In the genomic region with DNA sequence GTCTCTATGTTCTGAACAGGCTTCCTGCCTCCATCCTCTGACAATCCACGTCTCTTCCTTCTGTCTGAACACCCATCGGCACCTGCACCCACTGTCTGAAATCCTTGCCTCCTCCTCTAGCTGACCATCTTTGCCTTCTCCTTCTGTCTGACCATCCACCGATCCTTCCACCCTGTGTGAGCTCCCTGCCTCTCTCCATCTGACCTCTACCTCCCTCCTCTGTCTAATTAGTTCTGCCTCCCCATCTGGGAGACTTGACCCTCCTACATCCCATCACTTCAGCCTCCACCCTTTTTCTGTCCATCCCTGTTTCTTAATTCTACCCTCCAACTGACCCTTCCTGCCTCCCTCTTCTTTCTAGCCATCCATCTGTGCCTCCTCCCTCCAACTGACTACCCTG, we compare ENCODE assay signal across 18 cellular contexts. TPM values are rescaled to one million over a fixed set of nuclear protein-coding genes. Genes with fewer than 3 reads are reported as not detected.
DNase-seq lines count a peak whose midpoint lies in the region; ATAC-seq, FAIRE-seq and TF ChIP-seq lines count a peak whose summit lies in the region.
"Had no signal": no experiment of that assay in that cellular context is flagged by ENCODE, and none has a peak within 500 bp of the region (broad histone marks: within the 10 kb centered on the region; RNA-seq: fewer than 3 reads in every experiment).

No MANE protein-coding gene starts in this region.

- TF ChIP-seq CTCF in K562 (IDR thresholded peaks at IDR 0.05 in 2 of 3, conservative IDR thresholded peaks at IDR 0.05 in 1 of 3; ENCODE audit: insufficient read depth in 2 of 3, low read depth in 1 of 3, low read length in 3 of 3) = no peak
- TF ChIP-seq CTCF in omental fat pad (IDR thresholded peaks at IDR 0.05) = no peak
- TF ChIP-seq CTCF in foreskin keratinocyte (conservative IDR thresholded peaks at IDR 0.05) = no peak

- no peaks in the 10 kb centered on the region for H3K9me3 ChIP-seq in K562 (replicated peaks; ENCODE audit: control insufficient read depth, insufficient read depth, low read depth, low read length)
- H3K9me3 ChIP-seq: A549, BE2C, Caco-2 had no signal

- CTCF ChIA-PET in K562 (lab: Yijun Ruan, JAX; ENCODE audit: low intra/inter-chr PET ratio) = no interaction called here

- no TSS peak for BruUV-seq in K562 (replicated peaks; lab: Mats Ljungman, UMichigan)

- peaks cover 56% of the 10 kb centered on the region for H3K36me3 ChIP-seq in K562 (ENCODE audit: control insufficient read depth, insufficient read depth, low read length)
- H3K36me3 ChIP-seq: BE2C had no signal

- peaks cover 0 to 6% of the 10 kb centered on the region in 2 experiments; a peak in 3 of 5 replicates for H3K4me1 ChIP-seq in K562 (replicated peaks in 1 of 2; ENCODE audit: control insufficient read depth in 2 of 2, insufficient read depth in 2 of 2, low read length in 2 of 2)
- H3K4me1 ChIP-seq in foreskin keratinocyte = peaks cover 13% of the 10 kb centered on the region
- H3K4me1 ChIP-seq: A549, BE2C, Caco-2 had no signal

- no peaks in the 10 kb centered on the region for H3K9me3 Mint-ChIP-seq in activated T-cell treated with anti-CD3 and anti-CD28 coated beads, Interleukin-2, amount 50 U/mL, for 72 hours
- no peaks in the 10 kb centered on the region for H3K9me3 Mint-ChIP-seq in activated T-cell treated with anti-CD3 and anti-CD28 coated beads, Interleukin-2, amount 50 U/mL, for 4 hours
- no peaks in the 10 kb centered on the region for H3K9me3 Mint-ChIP-seq in stimulated activated naive CD8-positive, alpha-beta T cell treated with anti-CD3 and anti-CD28 coated beads, Interleukin-15, amount 100 ng/mL, for 72 hours
- H3K9me3 Mint-ChIP-seq: CD8-positive, alpha-beta memory T cell; GM23338 had no signal

- H2AFZ ChIP-seq in K562 (ENCODE audit: low read depth, low read length) = no peak overlapping the region
- H2AFZ ChIP-seq: GM23338 had no signal

- H3K27ac Mint-ChIP-seq in activated T-cell treated with anti-CD3 and anti-CD28 coated beads, Interleukin-2, amount 50 U/mL, for 72 hours = peak overlapping the region; percentile 87
- H3K27ac Mint-ChIP-seq in stimulated activated naive CD8-positive, alpha-beta T cell treated with anti-CD3 and anti-CD28 coated beads, Interleukin-15, amount 100 ng/mL, for 72 hours = peak overlapping the region; percentile 87 to 91
- H3K27ac Mint-ChIP-seq: GM23338 had no signal

- no peak overlapping the region for H3K27ac ChIP-seq in K562 (ENCODE audit: extremely low read depth, low read depth, low read length)
- H3K27ac ChIP-seq in foreskin keratinocyte = no peak overlapping the region
- H3K27ac ChIP-seq: A549, C4-2B had no signal

- 100% methylated on average over 2 of the region's 3 CpGs for WGBS in K562 (ENCODE audit: insufficient coverage, low coverage, missing lambda C conversion rate)

- no peak for TF ChIP-seq EP300 in K562 (IDR thresholded peaks at IDR 0.05; ENCODE audit: low read length)

- POLR2A ChIA-PET in K562 (lab: Yijun Ruan, JAX) = no interaction called here

- no peak for ATAC-seq in activated T-cell treated with anti-CD3 and anti-CD28 coated beads, Interleukin-2, amount 50 U/mL, for 72 hours (replicated peaks in 1 of 2)
- no peak for ATAC-seq in activated T-cell treated with anti-CD3 and anti-CD28 coated beads, Interleukin-2, amount 50 U/mL, for 4 hours
- no peak for ATAC-seq in stimulated activated naive CD8-positive, alpha-beta T cell treated with anti-CD3 and anti-CD28 coated beads, Interleukin-15, amount 100 ng/mL, for 72 hours
- ATAC-seq in stimulated activated naive CD8-positive, alpha-beta T cell treated with anti-CD3 and anti-CD28 coated beads, Interleukin-15, Interleukin-2, amounts not matched to agents 100 U/mL and 50 U/mL, for 24 hours = no peak
- ATAC-seq in K562 (no peak), omental fat pad (ENCODE audit: low FRiP score) (no peak), foreskin keratinocyte (no peak)
- ATAC-seq: A549, GM23338 had no signal

- H3K79me2 ChIP-seq in K562 (ENCODE audit: control insufficient read depth, insufficient read depth, low read length) = peaks cover 13% of the 10 kb centered on the region

- H3K9me1 ChIP-seq in K562 (ENCODE audit: control insufficient read depth, insufficient read depth, low read length) = no peaks in the 10 kb centered on the region

- H4K20me1 ChIP-seq in K562 (replicated peaks; ENCODE audit: control insufficient read depth, insufficient read depth, low read length) = no peaks in the 10 kb centered on the region

- peak overlapping the region in 1 of 2 donors; percentile 8 for H3K4me3 Mint-ChIP-seq in activated T-cell treated with anti-CD3 and anti-CD28 coated beads, Interleukin-2, amount 50 U/mL, for 72 hours
- H3K4me3 Mint-ChIP-seq in activated T-cell treated with anti-CD3 and anti-CD28 coated beads, Interleukin-2, amount 50 U/mL, for 4 hours = no peak overlapping the region
- no peak overlapping the region for H3K4me3 Mint-ChIP-seq in stimulated activated naive CD8-positive, alpha-beta T cell treated with anti-CD3 and anti-CD28 coated beads, Interleukin-15, amount 100 ng/mL, for 72 hours
- H3K4me3 Mint-ChIP-seq: CD8-positive, alpha-beta memory T cell; GM23338 had no signal

- TF ChIP-seq RAD21 in K562 (CRISPR knock-in tag; conservative IDR thresholded peaks at IDR 0.05 in 1 of 2, IDR thresholded peaks at IDR 0.05 in 1 of 2) = no peak

- H3K27me3 ChIP-seq in K562 (ENCODE audit: control insufficient read depth in 2 of 2, insufficient read depth in 2 of 2, low read length in 2 of 2) = no peaks in the 10 kb centered on the region
- H3K27me3 ChIP-seq in foreskin keratinocyte = no peaks in the 10 kb centered on the region
- H3K27me3 ChIP-seq: BE2C had no signal

- H3K4me1 Mint-ChIP-seq in activated T-cell treated with anti-CD3 and anti-CD28 coated beads, Interleukin-2, amount 50 U/mL, for 72 hours (ENCODE audit: low read depth) = peaks cover 40% of the 10 kb centered on the region
- peaks cover 7% of the 10 kb centered on the region for H3K4me1 Mint-ChIP-seq in activated T-cell treated with anti-CD3 and anti-CD28 coated beads, Interleukin-2, amount 50 U/mL, for 4 hours (ENCODE audit: low read depth)
- peaks cover 17% of the 10 kb centered on the region for H3K4me1 Mint-ChIP-seq in stimulated activated naive CD8-positive, alpha-beta T cell treated with anti-CD3 and anti-CD28 coated beads, Interleukin-15, amount 100 ng/mL, for 72 hours
- H3K4me1 Mint-ChIP-seq: GM23338 had no signal

- no peaks in the 10 kb centered on the region for H3K27me3 Mint-ChIP-seq in activated T-cell treated with anti-CD3 and anti-CD28 coated beads, Interleukin-2, amount 50 U/mL, for 72 hours (ENCODE audit: low read depth)
- H3K27me3 Mint-ChIP-seq in activated T-cell treated with anti-CD3 and anti-CD28 coated beads, Interleukin-2, amount 50 U/mL, for 4 hours (ENCODE audit: low read depth) = no peaks in the 10 kb centered on the region
- no peaks in the 10 kb centered on the region for H3K27me3 Mint-ChIP-seq in stimulated activated naive CD8-positive, alpha-beta T cell treated with anti-CD3 and anti-CD28 coated beads, Interleukin-15, amount 100 ng/mL, for 72 hours

- no peak overlapping the region for H3K4me2 ChIP-seq in K562 (ENCODE audit: insufficient read depth, low read length)
- H3K4me2 ChIP-seq: A549, GM23338 had no signal

- H3K4me3 ChIP-seq in K562 = no peak overlapping the region
- H3K4me3 ChIP-seq: A549, GM23338 had no signal

- peak; percentile 55; the same call in 1 of the 2 replicates for TF ChIP-seq POLR2A in K562 (conservative IDR thresholded peaks at IDR 0.05)

- intact Hi-C loops in K562 (cut with micrococcal nuclease) = no loop called here

- in situ Hi-C loops in K562 (cut with MboI) = no loop called here

- no peak overlapping the region for H3K9ac ChIP-seq in K562 (ENCODE audit: insufficient read depth in 1 of 2, low read depth in 2 of 2, low read length in 2 of 2)

- peaks cover 10 to 25% of the 10 kb centered on the region in 2 donors for H3K36me3 Mint-ChIP-seq in activated T-cell treated with anti-CD3 and anti-CD28 coated beads, Interleukin-2, amount 50 U/mL, for 72 hours (ENCODE audit: insufficient read depth in 2 of 2)
- peaks cover 27% of the 10 kb centered on the region for H3K36me3 Mint-ChIP-seq in activated T-cell treated with anti-CD3 and anti-CD28 coated beads, Interleukin-2, amount 50 U/mL, for 4 hours (ENCODE audit: insufficient read depth)

- no peak for DNase-seq in activated T-cell treated with anti-CD3 and anti-CD28 coated beads, Interleukin-2, amount 50 U/mL, for 72 hours
- no peak for DNase-seq in activated T-cell treated with anti-CD3 and anti-CD28 coated beads, Interleukin-2, amount 50 U/mL, for 4 hours
- DNase-seq in stimulated activated naive CD8-positive, alpha-beta T cell treated with anti-CD3 and anti-CD28 coated beads, Interleukin-15, amount 100 ng/mL, for 72 hours = no peak
- DNase-seq in stimulated activated naive CD8-positive, alpha-beta T cell treated with anti-CD3 and anti-CD28 coated beads, Interleukin-15, Interleukin-2, amounts not matched to agents 100 U/mL and 50 U/mL, for 24 hours = no peak
- no peak for DNase-seq in K562 (ENCODE audit: extremely low read depth in 1 of 4, low spot score in 3 of 4)
- DNase-seq in omental fat pad (ENCODE audit: low spot score) = no peak
- DNase-seq in foreskin keratinocyte = no peak
- DNase-seq: BE2C; Caco-2; CD8-positive, alpha-beta memory T cell; DND-41; GDM1 had no signal

- FAIRE-seq in K562 (lab: Jason Lieb, UNC) = no peak
- FAIRE-seq: A549, GM12892 had no signal

RNA-seq across cellular contexts. Expression of gene SLC38A5, which starts 10.0 kb away (rescaled TPM):
- total RNA-seq in activated T-cell treated with anti-CD3 and anti-CD28 coated beads, Interleukin-2, amount 50 U/mL, for 72 hours = 10 to 100 TPM; 64.8 to 78.8 TPM
- total RNA-seq in activated T-cell treated with anti-CD3 and anti-CD28 coated beads, Interleukin-2, amount 50 U/mL, for 4 hours = 100 to 1,000 TPM; 247 to 282 (median 271) TPM
- total RNA-seq in K562 (2011; cell fraction: chromatin; rRNA removed; ENCODE audit: low replicate concordance) = 149 and 408 TPM in 2 replicates
- 510 and 535 TPM in 2 replicates for total RNA-seq in K562 (2011; cell fraction: nucleolus; rRNA removed)
- 308 and 339 TPM in 2 replicates for total RNA-seq in K562 (2011; cell fraction: nucleoplasm; rRNA removed)
- total RNA-seq in K562 (2014; rRNA removed) = 142 and 201 TPM in 2 replicates
- total RNA-seq in K562 (2014; rRNA removed; fragmentation: Illumina TruSeq; extraction: Trizol) = 72.6 and 88.6 TPM in 2 replicates
- 128 and 129 TPM in 2 replicates for total RNA-seq in K562 (2015; rRNA removed; fragmentation: Illumina TruSeq; extraction: Trizol)
- 213 and 228 TPM in 2 replicates for total RNA-seq in K562 (2021)
- 163 and 193 TPM in 2 replicates for polyA plus RNA-seq in K562 (2011; rRNA removed)
- 284 and 627 TPM in 2 replicates for polyA plus RNA-seq in K562 (2011; cell fraction: cytosol; rRNA removed)
- 364 and 581 TPM in 2 replicates for polyA plus RNA-seq in K562 (2011; cell fraction: nucleus; rRNA removed)
- 62.8 and 197 TPM in 2 replicates for polyA plus RNA-seq in K562 (2012)
- 204 and 238 TPM in 2 replicates for polyA plus RNA-seq in K562 (2014; fragmentation: Illumina TruSeq; extraction: Trizol)
- 10 to 100 TPM in 1 of 2 experiments, 1 to 10 TPM in 1; 9.3 to 31.2 TPM for polyA plus RNA-seq in K562 (2014; fragmentation: Nextera tagmentation; extraction: Ambion mirVana)
- polyA plus RNA-seq in K562 (2014; rRNA removed) = 199 and 251 TPM in 2 replicates
- 113 and 240 TPM in 2 replicates for polyA minus RNA-seq in K562 (2011; rRNA and poly(A)+ RNA removed)
- 150 and 177 TPM in 2 replicates for polyA minus RNA-seq in K562 (2011; cell fraction: cytosol; rRNA and poly(A)+ RNA removed)
- 42.9 and 49.0 TPM in 2 replicates for polyA minus RNA-seq in K562 (2011; cell fraction: nucleus; rRNA and poly(A)+ RNA removed)
- 10 to 100 TPM in 2 of 4 donors, 1 to 10 TPM in 2; 2.8 to 11.9 (median 9.6) TPM for total RNA-seq in omental fat pad
- 170 and 252 TPM in 2 replicates for total RNA-seq in foreskin keratinocyte
- polyA plus RNA-seq in foreskin keratinocyte = 216 and 317 TPM in 2 replicates

RNA-seq across cellular contexts. Expression of gene FTSJ1, which starts 16.0 kb away (rescaled TPM):
- 10 to 100 TPM; 64.3 to 68.7 TPM for total RNA-seq in activated T-cell treated with anti-CD3 and anti-CD28 coated beads, Interleukin-2, amount 50 U/mL, for 72 hours
- 100 to 1,000 TPM; 130 to 147 (median 134) TPM for total RNA-seq in activated T-cell treated with anti-CD3 and anti-CD28 coated beads, Interleukin-2, amount 50 U/mL, for 4 hours
- 42.8 and 61.0 TPM in 2 replicates for total RNA-seq in K562 (2011; cell fraction: chromatin; rRNA removed; ENCODE audit: low replicate concordance)
- 58.9 and 60.7 TPM in 2 replicates for total RNA-seq in K562 (2011; cell fraction: nucleolus; rRNA removed)
- total RNA-seq in K562 (2011; cell fraction: nucleoplasm; rRNA removed) = 41.1 and 41.9 TPM in 2 replicates
- total RNA-seq in K562 (2014; rRNA removed) (87.2 and 121 TPM in 2 replicates), K562 (2014; rRNA removed; fragmentation: Illumina TruSeq; extraction: Trizol) (54.7 and 60.1 TPM in 2 replicates), K562 (2015; rRNA removed; fragmentation: Illumina TruSeq; extraction: Trizol) (72.9 and 75.2 TPM in 2 replicates), K562 (2021) (85.0 and 87.3 TPM in 2 replicates), omental fat pad (10 to 100 TPM; 45.7 to 74.7 (median 56.1) TPM), foreskin keratinocyte (110 and 160 TPM in 2 replicates)
- polyA plus RNA-seq in K562 (2011; rRNA removed) (51.4 and 53.1 TPM in 2 replicates), K562 (2014; fragmentation: Illumina TruSeq; extraction: Trizol) (95.6 and 109 TPM in 2 replicates), K562 (2014; fragmentation: Nextera tagmentation; extraction: Ambion mirVana) (10 to 100 TPM; 12.2 to 17.4 TPM), K562 (2014; rRNA removed) (71.6 and 86.8 TPM in 2 replicates), foreskin keratinocyte (95.0 and 134 TPM in 2 replicates)
- polyA plus RNA-seq in K562 (2011; cell fraction: cytosol; rRNA removed) = 61.7 and 125 TPM in 2 replicates
- 119 and 153 TPM in 2 replicates for polyA plus RNA-seq in K562 (2011; cell fraction: nucleus; rRNA removed)
- polyA plus RNA-seq in K562 (2012) = 64.0 and 71.6 TPM in 2 replicates
- polyA minus RNA-seq in K562 (2011; rRNA and poly(A)+ RNA removed) = 18.1 and 25.3 TPM in 2 replicates
- 28.1 and 30.3 TPM in 2 replicates for polyA minus RNA-seq in K562 (2011; cell fraction: cytosol; rRNA and poly(A)+ RNA removed)
- 33.3 and 33.4 TPM in 2 replicates for polyA minus RNA-seq in K562 (2011; cell fraction: nucleus; rRNA and poly(A)+ RNA removed)

RNA-seq across cellular contexts. Expression of gene SSX4B, which starts 48.3 kb away (rescaled TPM):
- total RNA-seq in activated T-cell treated with anti-CD3 and anti-CD28 coated beads, Interleukin-2, amount 50 U/mL, for 72 hours = not detected
- total RNA-seq in activated T-cell treated with anti-CD3 and anti-CD28 coated beads, Interleukin-2, amount 50 U/mL, for 4 hours = not detected
- total RNA-seq in K562 (2011; cell fraction: chromatin; rRNA removed; ENCODE audit: low replicate concordance) = not detected in 2 replicates
- not detected in 2 replicates for total RNA-seq in K562 (2011; cell fraction: nucleolus; rRNA removed)
- 0.44 TPM in 1 of 2 replicates, not detected in the other for total RNA-seq in K562 (2011; cell fraction: nucleoplasm; rRNA removed)
- total RNA-seq in K562 (2014; rRNA removed) = not detected in 2 replicates
- total RNA-seq in K562 (2014; rRNA removed; fragmentation: Illumina TruSeq; extraction: Trizol) = 4.9 and 8.3 TPM in 2 replicates
- total RNA-seq in K562 (2015; rRNA removed; fragmentation: Illumina TruSeq; extraction: Trizol) = 4.2 and 6.0 TPM in 2 replicates
- 3.0 TPM in 2 replicates for total RNA-seq in K562 (2021)
- polyA plus RNA-seq in K562 (2011; rRNA removed) = 0.29 and 0.72 TPM in 2 replicates
- 0.30 and 1.0 TPM in 2 replicates for polyA plus RNA-seq in K562 (2011; cell fraction: cytosol; rRNA removed)
- polyA plus RNA-seq in K562 (2011; cell fraction: nucleus; rRNA removed) = 0.35 TPM in 1 of 2 replicates, not detected in the other
- polyA plus RNA-seq in K562 (2012) = 6.7 and 27.6 TPM in 2 replicates
- polyA plus RNA-seq in K562 (2014; fragmentation: Illumina TruSeq; extraction: Trizol) = 10.0 TPM in 1 of 2 replicates, not detected in the other
- polyA plus RNA-seq in K562 (2014; fragmentation: Nextera tagmentation; extraction: Ambion mirVana) = 1 to 10 TPM; 7.0 to 8.8 TPM
- 4.2 TPM in 1 of 2 replicates, not detected in the other for polyA plus RNA-seq in K562 (2014; rRNA removed)
- polyA minus RNA-seq in K562 (2011; rRNA and poly(A)+ RNA removed) = 0.66 TPM in 1 of 2 replicates, not detected in the other
- polyA minus RNA-seq in K562 (2011; cell fraction: cytosol; rRNA and poly(A)+ RNA removed) = not detected in 2 replicates
- not detected in 2 replicates for polyA minus RNA-seq in K562 (2011; cell fraction: nucleus; rRNA and poly(A)+ RNA removed)
- not detected for total RNA-seq in omental fat pad
- not detected in 2 replicates for total RNA-seq in foreskin keratinocyte
- not detected in 2 replicates for polyA plus RNA-seq in foreskin keratinocyte
- total RNA-seq: Caco-2; CD8-positive, alpha-beta memory T cell; GM23338; H7 had no signal
- polyA plus RNA-seq: A549; AG04450; CD8-positive, alpha-beta memory T cell had no signal

RNA-seq across cellular contexts. Expression of gene PORCN, which starts 48.8 kb away (rescaled TPM):
- total RNA-seq in activated T-cell treated with anti-CD3 and anti-CD28 coated beads, Interleukin-2, amount 50 U/mL, for 72 hours = 10 to 100 TPM; 19.4 to 20.3 TPM
- 1 to 10 TPM; 7.5 to 10.0 (median 9.4) TPM for total RNA-seq in activated T-cell treated with anti-CD3 and anti-CD28 coated beads, Interleukin-2, amount 50 U/mL, for 4 hours
- 9.4 and 19.6 TPM in 2 replicates for total RNA-seq in K562 (2011; cell fraction: chromatin; rRNA removed; ENCODE audit: low replicate concordance)
- total RNA-seq in K562 (2011; cell fraction: nucleolus; rRNA removed) = 9.3 and 10.8 TPM in 2 replicates
- 15.0 and 18.6 TPM in 2 replicates for total RNA-seq in K562 (2011; cell fraction: nucleoplasm; rRNA removed)
- 2.8 and 4.0 TPM in 2 replicates for total RNA-seq in K562 (2014; rRNA removed)
- 1.9 and 2.0 TPM in 2 replicates for total RNA-seq in K562 (2014; rRNA removed; fragmentation: Illumina TruSeq; extraction: Trizol)
- 2.4 and 3.2 TPM in 2 replicates for total RNA-seq in K562 (2015; rRNA removed; fragmentation: Illumina TruSeq; extraction: Trizol)
- total RNA-seq in K562 (2021) = 4.4 and 4.7 TPM in 2 replicates
- polyA plus RNA-seq in K562 (2011; rRNA removed) = 3.7 and 6.9 TPM in 2 replicates
- polyA plus RNA-seq in K562 (2011; cell fraction: cytosol; rRNA removed) = 7.0 and 12.1 TPM in 2 replicates
- 18.5 and 23.1 TPM in 2 replicates for polyA plus RNA-seq in K562 (2011; cell fraction: nucleus; rRNA removed)
- 5.0 and 7.8 TPM in 2 replicates for polyA plus RNA-seq in K562 (2012)
- 4.5 and 4.8 TPM in 2 replicates for polyA plus RNA-seq in K562 (2014; fragmentation: Illumina TruSeq; extraction: Trizol)
- under 1 TPM; 0.34 to 0.62 TPM for polyA plus RNA-seq in K562 (2014; fragmentation: Nextera tagmentation; extraction: Ambion mirVana)
- polyA plus RNA-seq in K562 (2014; rRNA removed) = 5.1 TPM in 2 replicates
- polyA minus RNA-seq in K562 (2011; rRNA and poly(A)+ RNA removed) = 2.0 and 2.5 TPM in 2 replicates
- 4.1 and 8.1 TPM in 2 replicates for polyA minus RNA-seq in K562 (2011; cell fraction: cytosol; rRNA and poly(A)+ RNA removed)
- polyA minus RNA-seq in K562 (2011; cell fraction: nucleus; rRNA and poly(A)+ RNA removed) = 4.7 and 5.3 TPM in 2 replicates
- total RNA-seq in omental fat pad = 10 to 100 TPM in 3 of 4 donors, 1 to 10 TPM in 1; 8.4 to 16.9 (median 14.1) TPM
- total RNA-seq in foreskin keratinocyte = 30.6 and 60.1 TPM in 2 replicates
- polyA plus RNA-seq in foreskin keratinocyte = 34.1 and 60.6 TPM in 2 replicates

Comparison
In these comparisons a context has a peak if more than half of its experiments do, and no peak if none do; other contexts are left out.
1. RNA of gene SLC38A5, which starts 10.0 kb away (total RNA-seq): 247 to 282 TPM in activated T-cell treated with anti-CD3 and anti-CD28 coated beads, Interleukin-2, amount 50 U/mL, for 4 hours, 170 to 252 TPM in foreskin keratinocyte, 72.6 to 535 TPM in K562 and 64.8 to 78.8 TPM in activated T-cell treated with anti-CD3 and anti-CD28 coated beads, Interleukin-2, amount 50 U/mL, for 72 hours; 2.8 to 11.9 TPM in omental fat pad; every median in the first group is over 4 times any median in the second.